ENCODE assay signal across 13 cellular contexts in the genomic region with DNA sequence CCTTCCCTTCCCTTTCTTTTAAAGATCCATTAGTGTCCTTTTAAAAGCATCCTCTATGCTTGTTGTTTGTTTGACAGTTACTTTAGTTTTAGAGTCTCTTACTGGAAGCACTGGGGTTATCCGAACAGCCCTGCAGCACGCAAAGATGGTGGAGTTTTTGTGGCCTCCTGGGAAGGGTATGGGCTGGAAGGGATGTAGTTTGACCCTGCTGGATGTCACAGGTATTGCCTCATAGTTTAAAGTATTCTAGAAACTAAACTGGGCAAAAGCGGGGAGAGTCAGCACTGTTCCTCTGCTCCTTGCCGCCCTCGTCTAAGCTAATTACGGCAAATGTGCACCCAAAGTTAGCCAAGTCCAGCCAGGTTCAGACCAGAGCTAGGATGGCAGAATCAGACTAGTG. TPM values are rescaled to one million over a fixed set of nuclear protein-coding genes. Genes with fewer than 3 reads are reported as not detected.
A peak's percentile ranks its signal among the peaks of the same experiment; 100 is the strongest.
DNase-seq lines count a peak whose midpoint lies in the region; ATAC-seq and TF ChIP-seq lines count a peak whose summit lies in the region.
"Had no signal": no experiment of that assay in that cellular context is flagged by ENCODE, and none has a peak within 500 bp of the region (broad histone marks: within the 10 kb centered on the region; RNA-seq: fewer than 3 reads in every experiment).

No MANE protein-coding gene starts in this region.

- no peaks in the 10 kb centered on the region for H3K9me3 ChIP-seq in vagina

- H3K36me3 ChIP-seq in vagina: no peaks in the 10 kb centered on the region

- no peak overlapping the region for H3K27ac Mint-ChIP-seq in mesothelial cell of epicardium

- ATAC-seq in GM18502 (IDR thresholded peaks at IDR 0.05; ENCODE audit: poor library complexity, unreplicated experiment) (peak; percentile 49), HG03103 (IDR thresholded peaks at IDR 0.05; ENCODE audit: low read depth, unreplicated experiment) (peak; percentile 65), HG02623 (IDR thresholded peaks at IDR 0.05; ENCODE audit: unreplicated experiment) (no peak)
- ATAC-seq: esophagus mucosa, sciatic nerve had no signal

- no peak for TF ChIP-seq POLR2A in vagina (IDR thresholded peaks at IDR 0.05)

- DNase-seq in astrocyte of the cerebellum (ENCODE audit: low read depth) (no peak), mesothelial cell of epicardium (ENCODE audit: low spot score in 2 of 2, unreplicated experiment in 2 of 2) (no peak), vagina (ENCODE audit: extremely low spot score in 2 of 2) (no peak), NCI-H1417 (lab: John Stamatoyannopoulos, UW) (no peak)
- DNase-seq in stimulated activated CD4-positive, alpha-beta T cell treated with anti-CD3 and anti-CD28 coated beads, Interleukin-2, amount 100 ng/mL, for 24 hours: no peak
- DNase-seq: activated CD4-positive, alpha-beta T cell treated with anti-CD3 and anti-CD28 coated beads, Interleukin-2, amount 50 U/mL, for 48 hours; NCI-H2081 treated with DMSO at 0.1 percent for 48 hours had no signal

- intact Hi-C loops in vagina (cut with DNase I): no loop called here

- H3K4me3 ChIP-seq in astrocyte of the cerebellum (ENCODE audit: low read depth, low read length) (no peak overlapping the region), vagina (no peak overlapping the region)
- H3K4me3 ChIP-seq: lung had no signal

- no peaks in the 10 kb centered on the region for H3K4me1 ChIP-seq in vagina

- no peaks in the 10 kb centered on the region for H3K27me3 Mint-ChIP-seq in mesothelial cell of epicardium (ENCODE audit: low read depth)

- no peaks in the 10 kb centered on the region for H3K27me3 ChIP-seq in vagina

- H3K36me3 Mint-ChIP-seq in mesothelial cell of epicardium: peaks cover 2% of the 10 kb centered on the region

- TF ChIP-seq CTCF in astrocyte of the cerebellum (IDR thresholded peaks at IDR 0.05; ENCODE audit: low read depth, low read length, missing control alignments): peak; percentile 12
- peak; percentile 51 for TF ChIP-seq CTCF in mesothelial cell of epicardium (IDR thresholded peaks at IDR 0.05; ENCODE audit: unreplicated experiment)
- TF ChIP-seq CTCF in vagina (IDR thresholded peaks at IDR 0.05): no peak

- peaks cover 15% of the 10 kb centered on the region for H3K9me3 Mint-ChIP-seq in mesothelial cell of epicardium

- no peak overlapping the region for H3K27ac ChIP-seq in vagina

- H3K4me1 Mint-ChIP-seq in mesothelial cell of epicardium: peaks cover 11% of the 10 kb centered on the region

- no peak overlapping the region for H3K4me3 Mint-ChIP-seq in mesothelial cell of epicardium

- in situ Hi-C loops in astrocyte of the cerebellum (cut with HindIII; ENCODE audit: low sequenced_read_pairs): loop anchor here (5.0 kb wide), 2 partner anchors 39 to 46 kb away; no protein-coding TSS in a partner anchor

RNA-seq across cellular contexts. Expression of gene GNAI1, which starts 35.8 kb away (rescaled TPM):
- total RNA-seq in mesothelial cell of epicardium: 50.0 to 61.1 TPM (median 54.4 TPM) in 3 replicates
- total RNA-seq in vagina: 50.6 TPM

Comparison
In these comparisons a context has a peak if more than half of its experiments do, and no peak if none do; other contexts are left out.
1. CTCF ChIP-seq: peak in astrocyte of the cerebellum (single experiment) and mesothelial cell of epicardium (single experiment); none in vagina (0 of 3).